6 cellular contexts compared by ENCODE assay signal in genomic region chr16:67538666-67539101, GRCh38. TPM values are rescaled to one million over a fixed set of nuclear protein-coding genes. Genes with fewer than 3 reads are reported as not detected.
A peak's percentile ranks its signal among the peaks of the same experiment; 100 is the strongest.
DNase-seq lines count a peak whose midpoint lies in the region; TF ChIP-seq lines count a peak whose summit lies in the region.

No MANE protein-coding gene starts in this region.

- H3K9ac ChIP-seq in endodermal cell (ENCODE audit: extremely low read depth, low read length, poor library complexity, severe bottlenecking) = no peak overlapping the region

- H3K36me3 ChIP-seq in endodermal cell (ENCODE audit: control insufficient read depth, insufficient read depth, low read length) (peaks cover 44% of the 10 kb centered on the region), sigmoid colon (peaks cover 13 to 45% (median 35%) of the 10 kb centered on the region in 4 donors)

- peaks cover 14% of the 10 kb centered on the region for H3K4me1 Mint-ChIP-seq in endodermal cell

- H3K9me3 ChIP-seq in endodermal cell (ENCODE audit: control insufficient read depth, low read length) = no peaks in the 10 kb centered on the region
- H3K9me3 ChIP-seq in sigmoid colon = no peaks in the 10 kb centered on the region

- no peak overlapping the region for H3K27ac Mint-ChIP-seq in endodermal cell

- H3K4me1 ChIP-seq in endodermal cell (ENCODE audit: control insufficient read depth, insufficient read depth, low read length) (no peaks in the 10 kb centered on the region), sigmoid colon (peaks cover 0 to 44% (median 33%) of the 10 kb centered on the region in 4 donors)

- 37 to 38% methylated on average over 5 to 23 of the region's 23 CpGs for WGBS in endodermal cell (ENCODE audit: insufficient coverage in 1 of 2, insufficient read length in 1 of 2), 2 experiments
- 17 to 51% methylated on average over 23 of the region's 23 CpGs for WGBS in sigmoid colon, 2 donors

- TF ChIP-seq CTCF in endodermal cell (conservative IDR thresholded peaks at IDR 0.05) = no peak
- no peak for TF ChIP-seq CTCF in sigmoid colon (IDR thresholded peaks at IDR 0.05)

- intact Hi-C loops in sigmoid colon (cut with DNase I) = no loop called here

- peaks cover 41% of the 10 kb centered on the region for H3K36me3 Mint-ChIP-seq in endodermal cell (ENCODE audit: low read depth)

- TF ChIP-seq POLR2A in sigmoid colon (IDR thresholded peaks at IDR 0.05) = no peak

- H3K27me3 Mint-ChIP-seq in endodermal cell (ENCODE audit: insufficient read depth) = peaks cover 53% of the 10 kb centered on the region

- peak; percentile 81 for DNase-seq in NCI-H226
- DNase-seq in endodermal cell = peak; percentile 74
- DNase-seq in sigmoid colon = peak; percentile 66
- DNase-seq in T1000 (lab: John Stamatoyannopoulos, UW) = no peak
- DNase-seq in HCEC 1CT = no peak
- no peak for DNase-seq in central memory CD4-positive, alpha-beta T cell

- H3K27me3 ChIP-seq in endodermal cell (ENCODE audit: control insufficient read depth, insufficient read depth, low read length, poor library complexity, severe bottlenecking) (peaks cover 22% of the 10 kb centered on the region), sigmoid colon (no peaks in the 10 kb centered on the region)

- TF ChIP-seq EP300 in sigmoid colon (IDR thresholded peaks at IDR 0.05) = no peak

- H3K27ac ChIP-seq in endodermal cell (ENCODE audit: low read depth, low read length) = no peak overlapping the region
- H3K27ac ChIP-seq in sigmoid colon = peak overlapping the region; percentile 76 to 85 (median 79)

- peak overlapping the region; percentile 80 for H3K4me3 ChIP-seq in endodermal cell (ENCODE audit: low read length)
- H3K4me3 ChIP-seq in sigmoid colon = peak overlapping the region; percentile 53 to 71 (median 63)

- peak overlapping the region; percentile 64 for H3K4me3 Mint-ChIP-seq in endodermal cell

- no peaks in the 10 kb centered on the region for H3K9me3 Mint-ChIP-seq in endodermal cell

RNA-seq across cellular contexts. Expression of gene RIPOR1, which starts 10.1 kb away (rescaled TPM):
- total RNA-seq in endodermal cell (10 to 100 TPM; 39.9 to 54.1 TPM), sigmoid colon (10 to 100 TPM; 23.9 to 60.9 (median 35.2) TPM)
- 29.8 TPM for polyA plus RNA-seq in endodermal cell (2013, experiment 1 of 2)
- 29.6 TPM for polyA plus RNA-seq in endodermal cell (2013, experiment 2 of 2)
- 10 to 100 TPM; 10.2 to 26.7 (median 11.8) TPM for polyA plus RNA-seq in sigmoid colon

RNA-seq across cellular contexts. Expression of gene CTCF, which starts 23.6 kb away (rescaled TPM):
- total RNA-seq in endodermal cell (10 to 100 TPM; 61.3 to 74.6 TPM), sigmoid colon (10 to 100 TPM; 29.2 to 45.7 (median 35.8) TPM)
- polyA plus RNA-seq in endodermal cell (2013, experiment 1 of 2) = 62.2 TPM
- 62.9 TPM for polyA plus RNA-seq in endodermal cell (2013, experiment 2 of 2)
- 10 to 100 TPM; 25.8 to 28.8 (median 27.5) TPM for polyA plus RNA-seq in sigmoid colon

RNA-seq across cellular contexts. Expression of gene AGRP, which starts 55.3 kb away (rescaled TPM):
- total RNA-seq in endodermal cell (not detected), sigmoid colon (not detected)
- not detected for polyA plus RNA-seq in endodermal cell (2013, experiment 1 of 2)
- not detected for polyA plus RNA-seq in endodermal cell (2013, experiment 2 of 2)
- polyA plus RNA-seq in sigmoid colon = not detected

RNA-seq across cellular contexts. Expression of gene ATP6V0D1, which starts 57.7 kb away (rescaled TPM):
- total RNA-seq in endodermal cell = 10 to 100 TPM; 56.0 to 58.3 TPM
- 55.7 TPM for polyA plus RNA-seq in endodermal cell (2013, experiment 1 of 2)
- polyA plus RNA-seq in endodermal cell (2013, experiment 2 of 2) = 51.4 TPM
- total RNA-seq in sigmoid colon = 100 to 1,000 TPM in 2 of 4 donors, 10 to 100 TPM in 2; 70.3 to 112 (median 93.6) TPM
- polyA plus RNA-seq in sigmoid colon = 100 to 1,000 TPM; 214 to 287 (median 231) TPM

Comparison
In these comparisons a context has a peak if more than half of its experiments do, and no peak if none do; other contexts are left out.
1. DNase-seq: peak in NCI-H226 (single experiment), endodermal cell (single experiment) and sigmoid colon (single experiment); none in T1000 (single experiment), HCEC 1CT (single experiment) and central memory CD4-positive, alpha-beta T cell (single experiment).